ENCODE assay signal across 16 cellular contexts in the genomic region with DNA sequence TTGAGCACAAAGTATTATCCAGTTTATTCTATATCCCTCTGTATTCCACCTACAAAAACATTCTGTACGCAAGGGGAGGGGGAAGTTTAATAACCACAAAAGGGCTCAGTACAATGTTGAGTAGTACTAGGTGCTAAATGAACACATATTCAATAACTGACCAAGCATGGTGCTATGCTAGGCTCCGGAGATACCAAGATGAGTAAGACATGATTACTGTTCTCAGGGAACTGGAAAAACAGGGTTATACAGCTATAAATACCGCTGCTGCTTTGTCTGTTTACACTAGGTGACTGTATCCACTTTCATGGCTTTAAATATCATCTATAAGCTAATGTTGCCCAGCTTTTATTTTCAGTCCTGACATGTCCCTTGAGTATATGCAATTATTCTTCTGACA.
DNase-seq lines count a peak whose midpoint lies in the region; ATAC-seq, FAIRE-seq and TF ChIP-seq lines count a peak whose summit lies in the region.
"Had no signal": no experiment of that assay in that cellular context is flagged by ENCODE, and none has a peak within 500 bp of the region (broad histone marks: within the 10 kb centered on the region; RNA-seq: fewer than 3 reads in every experiment).

No MANE protein-coding gene starts in this region.

- no peak overlapping the region for H4K8ac ChIP-seq in trophoblast cell (ENCODE audit: low read depth, low read length)

- H2BK5ac ChIP-seq in trophoblast cell (ENCODE audit: low read depth, low read length, poor library complexity) = no peak overlapping the region

- POLR2A ChIA-PET in GM10248 (lab: Yijun Ruan, JAX) (interaction anchor here (0.9 kb wide), 1 partner anchor 265 kb away, joined by 3 read pairs; a partner anchor contains a TSS), GM12878 (lab: Charles Lee) (interaction anchor here (0.6 kb wide), 1 partner anchor 709 kb away, joined by 3 read pairs; no protein-coding TSS in a partner anchor)
- POLR2A ChIA-PET in activated CD4-positive, alpha-beta memory T cell treated with anti-CD3 and anti-CD28 coated beads, Interleukin-2, amount 10 ng/mL, durations not matched to agents 7 days and 5 days (lab: Charles Lee) = interaction anchor here (1.1 kb wide), 1 partner anchor 8 kb away, joined by 3 read pairs; no protein-coding TSS in a partner anchor

- no peaks in the 10 kb centered on the region for H3K4me1 Mint-ChIP-seq in activated CD4-positive, alpha-beta memory T cell treated with anti-CD3 and anti-CD28 coated beads, Interleukin-2, amount 10 ng/mL, durations not matched to agents 7 days and 5 days
- no peaks in the 10 kb centered on the region for H3K4me1 Mint-ChIP-seq in natural killer cell
- H3K4me1 Mint-ChIP-seq: activated naive CD8-positive, alpha-beta T cell treated with anti-CD3 and anti-CD28 coated beads, Interleukin-2, amount 50 U/mL, for 24 hours had no signal

- no peak for TF ChIP-seq EP300 in GM12878 (IDR thresholded peaks at IDR 0.05; ENCODE audit: borderline replicate concordance in 1 of 2, control insufficient read depth in 1 of 2, low read depth in 2 of 2, low read length in 2 of 2)

- peaks cover 17% of the 10 kb centered on the region for H3K36me3 Mint-ChIP-seq in activated CD4-positive, alpha-beta memory T cell treated with anti-CD3 and anti-CD28 coated beads, Interleukin-2, amount 10 ng/mL, durations not matched to agents 7 days and 5 days (ENCODE audit: low read depth)
- H3K36me3 Mint-ChIP-seq in natural killer cell = peaks cover 6% of the 10 kb centered on the region

- H4K20me1 ChIP-seq in GM12878 (ENCODE audit: control insufficient read depth, insufficient read depth) (no peaks in the 10 kb centered on the region), Karpas-422 (ENCODE audit: insufficient read depth, low read depth, low read length) (no peaks in the 10 kb centered on the region)

- no peak overlapping the region for H2AFZ ChIP-seq in GM12878 (ENCODE audit: control insufficient read depth, low read depth, low read length)
- no peak overlapping the region for H2AFZ ChIP-seq in trophoblast cell (ENCODE audit: insufficient read depth, low read length, poor library complexity)
- no peak overlapping the region for H2AFZ ChIP-seq in Karpas-422 (ENCODE audit: low read length)

- no peak for FAIRE-seq in GM12878 (lab: Jason Lieb, UNC)

- H3K27ac ChIP-seq in GM12878 (ENCODE audit: control insufficient read depth, insufficient read depth) = no peak overlapping the region
- no peak overlapping the region for H3K27ac ChIP-seq in trophoblast cell (ENCODE audit: low read depth, low read length)
- no peak overlapping the region for H3K27ac ChIP-seq in Karpas-422 (ENCODE audit: low read length)
- H3K27ac ChIP-seq: ovary, SK-N-MC, vagina had no signal

- H4K12ac ChIP-seq in trophoblast cell (ENCODE audit: low read depth, low read length) = no peak overlapping the region

- RAD21 ChIA-PET in GM12878 (lab: Charles Lee; ENCODE audit: unreplicated experiment) = no interaction called here

- H2BK12ac ChIP-seq in trophoblast cell (ENCODE audit: low read length) = no peak overlapping the region

- H3K4me3 ChIP-seq in GM12878 = no peak overlapping the region
- no peak overlapping the region for H3K4me3 ChIP-seq in trophoblast cell (ENCODE audit: low read depth, low read length)
- no peak overlapping the region for H3K4me3 ChIP-seq in Karpas-422 (ENCODE audit: low read length)
- H3K4me3 ChIP-seq: ovary, SK-N-MC, vagina had no signal

- no peak overlapping the region for H3K23ac ChIP-seq in trophoblast cell (ENCODE audit: low read length)

- no peak overlapping the region for H2BK120ac ChIP-seq in trophoblast cell (ENCODE audit: insufficient read depth, low read length, poor library complexity)

- no peak overlapping the region for H3K4ac ChIP-seq in trophoblast cell (ENCODE audit: low read depth, low read length)

- H3K36me3 ChIP-seq in GM12878 (ENCODE audit: control insufficient read depth in 2 of 2, insufficient read depth in 2 of 2, low read length in 1 of 2) (no peaks in the 10 kb centered on the region), trophoblast cell (ENCODE audit: control insufficient read depth in 1 of 2, insufficient read depth in 2 of 2, low read length in 2 of 2) (no peaks in the 10 kb centered on the region), Karpas-422 (ENCODE audit: insufficient read depth, low read length) (peaks cover 30% of the 10 kb centered on the region)

- H4K91ac ChIP-seq in trophoblast cell (ENCODE audit: low read depth, low read length) = no peak overlapping the region

- no peak overlapping the region for H3K9ac ChIP-seq in GM12878 (ENCODE audit: control insufficient read depth, insufficient read depth, low read length)
- H3K9ac ChIP-seq in trophoblast cell (ENCODE audit: low read length) = no peak overlapping the region
- no peak overlapping the region for H3K9ac ChIP-seq in Karpas-422 (ENCODE audit: low read length)

- TF ChIP-seq POLR2A in GM12878 (IDR thresholded peaks at IDR 0.05; ENCODE audit: low read depth, low read length) = no peak

- CTCF ChIA-PET in GM10248 (lab: Yijun Ruan, JAX) = interaction anchor here (1.4 kb wide), 1 partner anchor 14 kb away, joined by 5 read pairs; no protein-coding TSS in a partner anchor
- CTCF ChIA-PET in GM12878 (lab: Yijun Ruan, JAX) = no interaction called here
- CTCF ChIA-PET in activated CD4-positive, alpha-beta memory T cell treated with anti-CD3 and anti-CD28 coated beads, Interleukin-2, amount 10 ng/mL, durations not matched to agents 7 days and 5 days (lab: Charles Lee) = interaction anchor here (1.4 kb wide), 1 partner anchor 17 kb away, joined by 3 read pairs; no protein-coding TSS in a partner anchor

- no peak for TF ChIP-seq RAD21 in GM12878 (IDR thresholded peaks at IDR 0.05; ENCODE audit: insufficient read depth, low read depth, low read length)

- no peaks in the 10 kb centered on the region for H3K4me1 ChIP-seq in GM12878 (ENCODE audit: control insufficient read depth, insufficient read depth, low read length)
- H3K4me1 ChIP-seq in trophoblast cell (ENCODE audit: control insufficient read depth in 1 of 2, insufficient read depth in 2 of 2, low read length in 2 of 2) = peaks cover 0 to 2% of the 10 kb centered on the region in 2 experiments
- peaks cover 5% of the 10 kb centered on the region for H3K4me1 ChIP-seq in Karpas-422 (ENCODE audit: low read length)
- H3K4me1 ChIP-seq: vagina had no signal

- ATAC-seq in GM12878 = no peak
- ATAC-seq in natural killer cell = no peak
- no peak for ATAC-seq in GM21723 (IDR thresholded peaks at IDR 0.05; ENCODE audit: unreplicated experiment)
- ATAC-seq: activated naive CD8-positive, alpha-beta T cell treated with anti-CD3 and anti-CD28 coated beads, Interleukin-2, amount 50 U/mL, for 24 hours had no signal

- H3K27me3 ChIP-seq in GM12878 (replicated peaks in 1 of 2; ENCODE audit: control insufficient read depth in 2 of 2, insufficient read depth in 2 of 2, low read length in 1 of 2) (no peaks in the 10 kb centered on the region), trophoblast cell (ENCODE audit: insufficient read depth, low read length) (no peaks in the 10 kb centered on the region), Karpas-422 (ENCODE audit: low read length) (no peaks in the 10 kb centered on the region)
- H3K27me3 ChIP-seq: ovary, vagina had no signal

- intact Hi-C loops in GM12878 (cut with micrococcal nuclease; ENCODE audit: unreplicated experiment) = no loop called here
- intact Hi-C loops in natural killer cell (cut with micrococcal nuclease) = no loop called here

- in situ Hi-C loops in GM12878 (cut with MboI) = no loop called here

- no peaks in the 10 kb centered on the region for H3K9me3 Mint-ChIP-seq in activated CD4-positive, alpha-beta memory T cell treated with anti-CD3 and anti-CD28 coated beads, Interleukin-2, amount 10 ng/mL, durations not matched to agents 7 days and 5 days
- H3K9me3 Mint-ChIP-seq in natural killer cell = no peaks in the 10 kb centered on the region
- H3K9me3 Mint-ChIP-seq: activated naive CD8-positive, alpha-beta T cell treated with anti-CD3 and anti-CD28 coated beads, Interleukin-2, amount 50 U/mL, for 24 hours had no signal

- DNase-seq in GM10248 (ENCODE audit: extremely low spot score) (peak; percentile 15), M059J (ENCODE audit: low read depth) (peak; percentile 12), GM12878 (ENCODE audit: low read depth, low spot score) (no peak), trophoblast cell (peak; percentile 38 to 88), natural killer cell (no peak), Karpas-422 (no peak)
- no peak for DNase-seq in activated CD4-positive, alpha-beta memory T cell treated with anti-CD3 and anti-CD28 coated beads, Interleukin-2, amount 10 ng/mL, durations not matched to agents 7 days and 5 days
- DNase-seq: activated CD4-positive, alpha-beta T cell treated with anti-CD3 and anti-CD28 coated beads, Interleukin-2, amount 50 U/mL, for 1 hour; activated naive CD8-positive, alpha-beta T cell treated with anti-CD3 and anti-CD28 coated beads, Interleukin-2, amount 50 U/mL, for 24 hours; DMS79 treated with DMSO at 0.1 percent for 48 hours; H7; NCI-H1436; ovary had no signal

- H3K4me3 Mint-ChIP-seq in activated CD4-positive, alpha-beta memory T cell treated with anti-CD3 and anti-CD28 coated beads, Interleukin-2, amount 10 ng/mL, durations not matched to agents 7 days and 5 days = no peak overlapping the region
- H3K4me3 Mint-ChIP-seq in natural killer cell = no peak overlapping the region
- H3K4me3 Mint-ChIP-seq: activated naive CD8-positive, alpha-beta T cell treated with anti-CD3 and anti-CD28 coated beads, Interleukin-2, amount 50 U/mL, for 24 hours had no signal

- BruUV-seq in GM12878 (replicated peaks; lab: Mats Ljungman, UMichigan) = no TSS peak

- WGBS in GM12878 (ENCODE audit: insufficient coverage, insufficient replicate concordance, low lambda C conversion rate, missing lambda C conversion rate) = 18% methylated on average over 3 of the region's 3 CpGs
- WGBS in trophoblast cell (ENCODE audit: extremely low coverage, insufficient coverage, insufficient read length) = no CpG with 5 or more reads among the region's 3 CpGs

- H3K9me3 ChIP-seq in GM12878 (replicated peaks; ENCODE audit: control insufficient read depth, insufficient read depth, low read length) = no peaks in the 10 kb centered on the region
- no peaks in the 10 kb centered on the region for H3K9me3 ChIP-seq in trophoblast cell (ENCODE audit: insufficient read depth, low read depth, low read length)
- no peaks in the 10 kb centered on the region for H3K9me3 ChIP-seq in Karpas-422 (ENCODE audit: low read length)
- H3K9me3 ChIP-seq: ovary, vagina had no signal

- no peak overlapping the region for H3K27ac Mint-ChIP-seq in activated CD4-positive, alpha-beta memory T cell treated with anti-CD3 and anti-CD28 coated beads, Interleukin-2, amount 10 ng/mL, durations not matched to agents 7 days and 5 days
- no peak overlapping the region for H3K27ac Mint-ChIP-seq in natural killer cell
- H3K27ac Mint-ChIP-seq: activated naive CD8-positive, alpha-beta T cell treated with anti-CD3 and anti-CD28 coated beads, Interleukin-2, amount 50 U/mL, for 24 hours had no signal

- no peaks in the 10 kb centered on the region for H3K27me3 Mint-ChIP-seq in activated CD4-positive, alpha-beta memory T cell treated with anti-CD3 and anti-CD28 coated beads, Interleukin-2, amount 10 ng/mL, durations not matched to agents 7 days and 5 days
- no peaks in the 10 kb centered on the region for H3K27me3 Mint-ChIP-seq in natural killer cell (ENCODE audit: low read depth in 2 of 2)
- H3K27me3 Mint-ChIP-seq: activated naive CD8-positive, alpha-beta T cell treated with anti-CD3 and anti-CD28 coated beads, Interleukin-2, amount 50 U/mL, for 24 hours had no signal

- H3K18ac ChIP-seq in trophoblast cell (ENCODE audit: low read length) = no peak overlapping the region

- H3K14ac ChIP-seq in trophoblast cell (ENCODE audit: low read length) = no peak overlapping the region

- H3K9me2 ChIP-seq in Karpas-422 (replicated peaks; ENCODE audit: insufficient read depth, low read length) = no peaks in the 10 kb centered on the region

- SMC1A ChIA-PET in GM12878 (lab: Charles Lee; ENCODE audit: uncharacterized antibody, unreplicated experiment) = interaction anchor here (0.9 kb wide), 1 partner anchor 11 kb away, joined by 3 read pairs; no protein-coding TSS in a partner anchor

- H3K4me2 ChIP-seq in GM12878 (ENCODE audit: control insufficient read depth, insufficient read depth) (no peak overlapping the region), trophoblast cell (ENCODE audit: low read length) (no peak overlapping the region), Karpas-422 (ENCODE audit: low read depth, low read length, poor library complexity, severe bottlenecking) (no peak overlapping the region)

- H3K79me2 ChIP-seq in GM12878 (ENCODE audit: control insufficient read depth, insufficient read depth, low read length) (no peaks in the 10 kb centered on the region), trophoblast cell (ENCODE audit: control insufficient read depth, insufficient read depth, low read length, poor library complexity) (no peaks in the 10 kb centered on the region), Karpas-422 (ENCODE audit: low read length) (0 out of 2 replicates have a peak, but pooled peaks cover 2% of the 10 kb centered on the region)

- TF ChIP-seq CTCF in GM10248 (IDR thresholded peaks at IDR 0.05; ENCODE audit: control extremely low read depth, extremely low read depth, low read depth, missing control alignments) (no peak), GM12878 (IDR thresholded peaks at IDR 0.05 in 2 of 3, conservative IDR thresholded peaks at IDR 0.05 in 1 of 3; ENCODE audit: control insufficient read depth in 2 of 3, extremely low read depth in 1 of 3, insufficient read depth in 1 of 3, low read depth in 3 of 3, low read length in 3 of 3) (no peak), natural killer cell (IDR thresholded peaks at IDR 0.05) (no peak)

- H3K79me1 ChIP-seq in trophoblast cell (ENCODE audit: low read length) = no peaks in the 10 kb centered on the region

- no peak overlapping the region for H2AK5ac ChIP-seq in trophoblast cell (ENCODE audit: low read length)

Comparison
In these comparisons a context has a peak if more than half of its experiments do, and no peak if none do; other contexts are left out.
1. DNase-seq: peak in GM10248 (single experiment), M059J (single experiment) and trophoblast cell (2 of 2); none in GM12878 (single experiment), activated CD4-positive, alpha-beta memory T cell treated with anti-CD3 and anti-CD28 coated beads, Interleukin-2, amount 10 ng/mL, durations not matched to agents 7 days and 5 days (single experiment), natural killer cell (single experiment) and Karpas-422 (single experiment).